19 cellular contexts compared by ENCODE assay signal in genomic region chr2:88136817-88137216, GRCh38. TPM values are rescaled to one million over a fixed set of nuclear protein-coding genes. Genes with fewer than 3 reads are reported as not detected.
DNase-seq lines count a peak whose midpoint lies in the region; ATAC-seq and TF ChIP-seq lines count a peak whose summit lies in the region.
"Had no signal": no experiment of that assay in that cellular context is flagged by ENCODE, and none has a peak within 500 bp of the region (broad histone marks: within the 10 kb centered on the region; RNA-seq: fewer than 3 reads in every experiment).

No MANE protein-coding gene starts in this region.

- peaks cover under 1% of the 10 kb centered on the region for H3K9me3 Mint-ChIP-seq in activated T-helper 17 cell treated with anti-CD3 and anti-CD28 coated beads, Interleukin-2, amount 50 U/mL, for 72 hours
- H3K9me3 Mint-ChIP-seq: HFFc6 had no signal

- no peaks in the 10 kb centered on the region for H3K4me1 Mint-ChIP-seq in activated T-helper 17 cell treated with anti-CD3 and anti-CD28 coated beads, Interleukin-2, amount 50 U/mL, for 72 hours

- DNase-seq in dorsolateral prefrontal cortex (peak in 3 of 10 donors; percentile 24 to 64 (median 61)), left lobe of liver (ENCODE audit: low spot score) (peak; percentile 81), occipital lobe (lab: John Stamatoyannopoulos, UW) (peak; percentile 4), posterior vena cava (ENCODE audit: low spot score) (no peak), NCI-H2171 (lab: John Stamatoyannopoulos, UW) (no peak)
- no peak for DNase-seq in activated T-cell treated with anti-CD3 and anti-CD28 coated beads, Interleukin-2, amount 50 U/mL, for 1 hour
- DNase-seq: H7, HFFc6, NCI-H1417, NCI-H187, NCI-H2107, NCI-H226, NCI-H524, PC-3, RPMI8226, SHP77 treated with DMSO at 0.1 percent for 48 hours had no signal

- no peak overlapping the region for H3K4me3 Mint-ChIP-seq in activated T-helper 17 cell treated with anti-CD3 and anti-CD28 coated beads, Interleukin-2, amount 50 U/mL, for 72 hours
- H3K4me3 Mint-ChIP-seq: HFFc6 had no signal

- ATAC-seq in left lobe of liver: peak; percentile 66
- no peak for ATAC-seq in activated T-helper 17 cell treated with anti-CD3 and anti-CD28 coated beads, Interleukin-2, amount 50 U/mL, for 72 hours (replicated peaks)
- ATAC-seq: PC-3 had no signal

- H3K27me3 Mint-ChIP-seq in activated T-helper 17 cell treated with anti-CD3 and anti-CD28 coated beads, Interleukin-2, amount 50 U/mL, for 72 hours: peaks cover 33% of the 10 kb centered on the region

- intact Hi-C loops in dorsolateral prefrontal cortex (cut with DNase I) (loop anchor here in 1 of 2 donors (5.0 kb wide), 1 partner anchor 55 kb away; no protein-coding TSS in a partner anchor), posterior vena cava (cut with DNase I) (no loop called here)

- H3K27ac ChIP-seq in dorsolateral prefrontal cortex: peak overlapping the region in 56 of 59 donors; percentile 15 to 91 (median 75)

- H3K27ac Mint-ChIP-seq in activated T-helper 17 cell treated with anti-CD3 and anti-CD28 coated beads, Interleukin-2, amount 50 U/mL, for 72 hours: no peak overlapping the region
- H3K27ac Mint-ChIP-seq: HFFc6 had no signal

- no peak overlapping the region for H3K4me3 ChIP-seq in dorsolateral prefrontal cortex

- H3K36me3 Mint-ChIP-seq in activated T-helper 17 cell treated with anti-CD3 and anti-CD28 coated beads, Interleukin-2, amount 50 U/mL, for 72 hours (ENCODE audit: low read depth): no peaks in the 10 kb centered on the region

- TF ChIP-seq CTCF in dorsolateral prefrontal cortex (IDR thresholded peaks at IDR 0.05 in 54 of 56, conservative IDR thresholded peaks at IDR 0.05 in 2 of 56; ENCODE audit: low read depth in 1 of 56, partially characterized antibody in 56 of 56): peak in 9 of 56 donors; percentile 8 to 30 (median 14)

- H3K27me3 ChIP-seq in dorsolateral prefrontal cortex: peaks cover 0 to 2% (median 0%) of the 10 kb centered on the region in 45 donors

RNA-seq across cellular contexts. Expression of gene FABP1, which starts 9.0 kb away (rescaled TPM):
- total RNA-seq in dorsolateral prefrontal cortex: 1 to 10 TPM in 25 of 120 experiments, under 1 TPM in 12, not detected in 83; 0.19 to 2.3 (median 1.2) TPM
- total RNA-seq in left lobe of liver: 351 TPM
- total RNA-seq in occipital lobe: not detected
- not detected for total RNA-seq in posterior vena cava
- total RNA-seq in activated T-helper 17 cell treated with anti-CD3 and anti-CD28 coated beads, Interleukin-2, amount 50 U/mL, for 72 hours: not detected
- total RNA-seq: H7, HFFc6, HT-29, M059J, PC-3 had no signal

RNA-seq across cellular contexts. Expression of gene THNSL2, which starts 33.3 kb away (rescaled TPM):
- 10 to 100 TPM in 83 of 120 experiments, 1 to 10 TPM in 37; 1.1 to 32.7 (median 13.4) TPM for total RNA-seq in dorsolateral prefrontal cortex
- 58.6 TPM for total RNA-seq in left lobe of liver
- 3.1 TPM for total RNA-seq in occipital lobe
- total RNA-seq in posterior vena cava: 10 to 100 TPM in 1 of 2 donors, 1 to 10 TPM in 1; 7.1 to 12.3 TPM
- total RNA-seq in activated T-helper 17 cell treated with anti-CD3 and anti-CD28 coated beads, Interleukin-2, amount 50 U/mL, for 72 hours: 1 to 10 TPM in 1 of 2 donors, under 1 TPM in 1; 0.58 to 4.5 TPM
- total RNA-seq: HFFc6, M059J had no signal

Comparison
In these comparisons a context has a peak if more than half of its experiments do, and no peak if none do; other contexts are left out.
1. DNase-seq: peak in left lobe of liver (single experiment) and occipital lobe (single experiment); none in activated T-cell treated with anti-CD3 and anti-CD28 coated beads, Interleukin-2, amount 50 U/mL, for 1 hour (single experiment), posterior vena cava (single experiment) and NCI-H2171 (single experiment).
2. RNA of gene FABP1, which starts 9.0 kb away (total RNA-seq): 351 TPM in left lobe of liver (single experiment); not detected in posterior vena cava, not detected in occipital lobe (single experiment), 0.19 to 2.3 TPM in dorsolateral prefrontal cortex and not detected in activated T-helper 17 cell treated with anti-CD3 and anti-CD28 coated beads, Interleukin-2, amount 50 U/mL, for 72 hours; every median in the first group is over 100 times any median in the second.